Comparison of ENCODE assay signal across 8 cellular contexts in the genomic region with DNA sequence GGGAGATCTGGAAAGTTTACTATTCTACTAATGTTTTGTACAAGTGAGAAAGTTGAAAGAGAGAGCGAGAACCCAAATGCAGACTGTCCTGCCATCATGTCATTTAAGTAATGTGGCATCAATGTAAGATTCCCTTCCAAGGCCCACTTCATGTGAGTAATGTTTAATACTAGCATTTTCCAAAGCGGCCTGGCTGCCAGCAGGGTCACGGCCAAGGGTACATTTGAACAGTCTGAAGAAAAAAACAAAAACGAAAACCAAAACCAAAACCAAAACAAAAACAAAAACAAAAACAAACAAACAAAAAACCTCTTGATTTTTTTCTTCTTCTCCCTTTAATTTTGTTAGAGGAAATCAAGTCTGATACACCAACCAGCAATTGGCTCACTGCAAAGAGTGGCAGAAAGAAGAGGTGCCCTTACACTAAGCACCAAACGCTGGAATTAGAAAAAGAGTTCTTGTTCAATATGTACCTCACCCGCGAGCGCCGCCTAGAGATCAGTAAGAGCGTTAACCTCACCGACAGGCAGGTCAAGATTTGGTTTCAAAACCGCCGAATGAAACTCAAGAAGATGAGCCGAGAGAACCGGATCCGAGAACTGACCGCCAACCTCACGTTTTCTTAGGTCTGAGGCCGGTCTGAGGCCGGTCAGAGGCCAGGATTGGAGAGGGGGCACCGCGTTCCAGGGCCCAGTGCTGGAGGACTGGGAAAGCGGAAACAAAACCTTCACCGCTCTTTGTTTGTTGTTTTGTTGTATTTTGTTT. TPM values are rescaled to one million over a fixed set of nuclear protein-coding genes. Genes with fewer than 3 reads are reported as not detected.
DNase-seq lines count a peak whose midpoint lies in the region; TF ChIP-seq lines count a peak whose summit lies in the region.

No MANE protein-coding gene starts in this region.

- 14 to 16% methylated on average over 24 of the region's 24 CpGs for WGBS in thyroid gland, 2 donors
- 12% methylated on average over 24 of the region's 24 CpGs for WGBS in esophagus muscularis mucosa

- H2AFZ ChIP-seq in OCI-LY3 (ENCODE audit: low read depth, low read length) (no peak overlapping the region), fibroblast of lung (ENCODE audit: low read length) (no peak overlapping the region)

- TF ChIP-seq POLR2A in thyroid gland (IDR thresholded peaks at IDR 0.05) (no peak), esophagus muscularis mucosa (IDR thresholded peaks at IDR 0.05; ENCODE audit: low read depth) (no peak)

- intact Hi-C loops in thyroid gland (cut with DNase I) (no loop called here), esophagus muscularis mucosa (cut with DNase I) (no loop called here)

- no peak overlapping the region for H3K9ac ChIP-seq in OCI-LY3 (ENCODE audit: low read length)
- H3K9ac ChIP-seq in fibroblast of lung (ENCODE audit: insufficient read depth, low read length): no peak overlapping the region

- CTCF ChIA-PET in AG04449 (lab: Yijun Ruan, JAX): interaction anchor here (0.6 to 4.7 kb wide), 2 partner anchors 534 to 1035 kb away, joined by 3 to 39 read pairs; no protein-coding TSS in a partner anchor

- no peak overlapping the region for H3K4me2 ChIP-seq in OCI-LY3 (ENCODE audit: low read length)
- H3K4me2 ChIP-seq in fibroblast of lung (ENCODE audit: extremely low read depth, insufficient read depth, low read length): no peak overlapping the region

- POLR2A ChIA-PET in AG04449 (lab: Yijun Ruan, JAX): no interaction called here

- no peak for DNase-seq in AG04449 (ENCODE audit: low read depth, low spot score)
- DNase-seq in fibroblast of lung (ENCODE audit: low read depth in 2 of 2): no peak
- no peak for DNase-seq in thyroid gland
- no peak for DNase-seq in esophagus muscularis mucosa (ENCODE audit: extremely low spot score)
- no peak for DNase-seq in NCI-H2196 treated with DMSO at 0.1 percent for 48 hours (lab: John Stamatoyannopoulos, UW; ENCODE audit: unreplicated experiment)
- no peak for DNase-seq in hypothalamus (lab: John Stamatoyannopoulos, UW)

- H4K20me1 ChIP-seq in OCI-LY3 (ENCODE audit: insufficient read depth, low read length) (no peaks in the 10 kb centered on the region), fibroblast of lung (ENCODE audit: control insufficient read depth, extremely low read depth, insufficient read depth, low read length) (no peaks in the 10 kb centered on the region)

- H3K27me3 ChIP-seq in OCI-LY3 (ENCODE audit: low read depth, low read length) (no peaks in the 10 kb centered on the region), fibroblast of lung (ENCODE audit: control insufficient read depth, insufficient read depth, low read length) (peaks cover 95% of the 10 kb centered on the region), thyroid gland (peaks cover 68% of the 10 kb centered on the region), esophagus muscularis mucosa (peaks cover 14 to 100% (median 93%) of the 10 kb centered on the region in 4 donors)

- H3K36me3 ChIP-seq in OCI-LY3 (replicated peaks; ENCODE audit: low read depth, low read length): no peaks in the 10 kb centered on the region
- no peaks in the 10 kb centered on the region for H3K36me3 ChIP-seq in fibroblast of lung (ENCODE audit: control insufficient read depth, insufficient read depth, low read length)
- no peaks in the 10 kb centered on the region for H3K36me3 ChIP-seq in thyroid gland
- no peaks in the 10 kb centered on the region for H3K36me3 ChIP-seq in esophagus muscularis mucosa

- TF ChIP-seq EP300 in esophagus muscularis mucosa (IDR thresholded peaks at IDR 0.05): no peak

- no peaks in the 10 kb centered on the region for H3K4me1 ChIP-seq in OCI-LY3 (ENCODE audit: low read length)
- no peaks in the 10 kb centered on the region for H3K4me1 ChIP-seq in fibroblast of lung (ENCODE audit: control insufficient read depth, extremely low read depth, insufficient read depth, low read length)
- H3K4me1 ChIP-seq in thyroid gland: peaks cover 0 to 15% of the 10 kb centered on the region in 2 donors
- peaks cover 21 to 40% (median 31%) of the 10 kb centered on the region in 4 donors for H3K4me1 ChIP-seq in esophagus muscularis mucosa

- H3K79me2 ChIP-seq in OCI-LY3 (ENCODE audit: low read length): no peaks in the 10 kb centered on the region
- no peaks in the 10 kb centered on the region for H3K79me2 ChIP-seq in fibroblast of lung (ENCODE audit: control insufficient read depth, insufficient read depth, low read length)

- H3K9me3 ChIP-seq in OCI-LY3 (ENCODE audit: insufficient read depth, low read length) (no peaks in the 10 kb centered on the region), fibroblast of lung (ENCODE audit: control insufficient read depth, insufficient read depth, low read depth, low read length) (no peaks in the 10 kb centered on the region), thyroid gland (no peaks in the 10 kb centered on the region), esophagus muscularis mucosa (no peaks in the 10 kb centered on the region)

- H3K27ac ChIP-seq in OCI-LY3 (ENCODE audit: low read length) (no peak overlapping the region), fibroblast of lung (ENCODE audit: insufficient read depth, low read length) (no peak overlapping the region), thyroid gland (no peak overlapping the region), esophagus muscularis mucosa (replicated peaks in 1 of 4) (no peak overlapping the region)

- TF ChIP-seq CTCF in AG04449 (IDR thresholded peaks at IDR 0.05; ENCODE audit: insufficient read depth, low read length, missing control alignments) (peak; percentile 23), GM12872 (IDR thresholded peaks at IDR 0.05; ENCODE audit: insufficient read depth, low read depth, low read length) (peak; percentile 67), OCI-LY3 (IDR thresholded peaks at IDR 0.05; ENCODE audit: low read depth, low read length) (peak; percentile 22; the same call in 1 of the 2 replicates), fibroblast of lung (conservative IDR thresholded peaks at IDR 0.05 in 1 of 2, IDR thresholded peaks at IDR 0.05 in 1 of 2; ENCODE audit: low read depth in 1 of 2, low read length in 2 of 2) (peak; percentile 13 to 24), thyroid gland (IDR thresholded peaks at IDR 0.05) (peak in 1 of 6 experiments; percentile 12), esophagus muscularis mucosa (IDR thresholded peaks at IDR 0.05) (no peak)

- H3K4me3 ChIP-seq in AG04449 (ENCODE audit: low read depth, low read length) (no peak overlapping the region), OCI-LY3 (ENCODE audit: low read length) (no peak overlapping the region), fibroblast of lung (replicated peaks in 1 of 4; ENCODE audit: control extremely low read depth in 1 of 4, insufficient read depth in 1 of 4, low read depth in 3 of 4, low read length in 4 of 4) (no peak overlapping the region), thyroid gland (replicated peaks in 1 of 3) (no peak overlapping the region), esophagus muscularis mucosa (no peak overlapping the region)

RNA-seq across cellular contexts. Expression of a gene that starts 2.2 kb away (rescaled TPM):
- total RNA-seq in fibroblast of lung (not detected in 2 replicates), thyroid gland (under 1 TPM in 2 of 4 donors, not detected in 2; 0.33 to 0.54 TPM), esophagus muscularis mucosa (under 1 TPM in 2 of 4 donors, not detected in 2; 0.42 to 0.50 TPM)
- not detected in 2 replicates for polyA plus RNA-seq in fibroblast of lung
- polyA plus RNA-seq in fibroblast of lung (2012): not detected in 2 replicates
- not detected in 2 replicates for polyA minus RNA-seq in fibroblast of lung (ENCODE audit: low replicate concordance)

RNA-seq across cellular contexts. Expression of a gene that starts 3.7 kb away (rescaled TPM):
- total RNA-seq in fibroblast of lung (not detected in 2 replicates), thyroid gland (1 to 10 TPM in 3 of 4 donors, under 1 TPM in 1; 0.83 to 3.9 (median 2.3) TPM), esophagus muscularis mucosa (1 to 10 TPM in 1 of 4 donors, under 1 TPM in 3; 0.83 to 2.2 (median 0.99) TPM)
- not detected in 2 replicates for polyA plus RNA-seq in fibroblast of lung
- not detected in 2 replicates for polyA plus RNA-seq in fibroblast of lung (2012)
- not detected in 2 replicates for polyA minus RNA-seq in fibroblast of lung (ENCODE audit: low replicate concordance)

RNA-seq across cellular contexts. Expression of a gene that starts 10.7 kb away (rescaled TPM):
- not detected in 2 replicates for total RNA-seq in fibroblast of lung
- 0.05 TPM in 1 of 2 replicates, not detected in the other for polyA plus RNA-seq in fibroblast of lung
- not detected in 2 replicates for polyA plus RNA-seq in fibroblast of lung (2012)
- polyA minus RNA-seq in fibroblast of lung (ENCODE audit: low replicate concordance): not detected in 2 replicates
- total RNA-seq in thyroid gland: 10 to 100 TPM in 2 of 4 donors, 1 to 10 TPM in 2; 4.1 to 24.9 (median 9.9) TPM
- 1 to 10 TPM; 3.7 to 4.8 (median 4.3) TPM for total RNA-seq in esophagus muscularis mucosa

RNA-seq across cellular contexts. Expression of a gene that starts 11.7 kb away (rescaled TPM):
- not detected in 2 replicates for total RNA-seq in fibroblast of lung
- not detected in 2 replicates for polyA plus RNA-seq in fibroblast of lung
- polyA plus RNA-seq in fibroblast of lung (2012): not detected in 2 replicates
- polyA minus RNA-seq in fibroblast of lung (ENCODE audit: low replicate concordance): not detected in 2 replicates
- total RNA-seq in thyroid gland: not detected
- not detected for total RNA-seq in esophagus muscularis mucosa

RNA-seq across cellular contexts. Expression of a gene that starts 19.2 kb away (rescaled TPM):
- total RNA-seq in fibroblast of lung (not detected in 2 replicates), thyroid gland (not detected), esophagus muscularis mucosa (not detected)
- polyA plus RNA-seq in fibroblast of lung: not detected in 2 replicates
- not detected in 2 replicates for polyA plus RNA-seq in fibroblast of lung (2012)
- polyA minus RNA-seq in fibroblast of lung (ENCODE audit: low replicate concordance): not detected in 2 replicates

Comparison
In these comparisons a context has a peak if more than half of its experiments do, and no peak if none do; other contexts are left out.
1. CTCF ChIP-seq: peak in AG04449 (single experiment), GM12872 (single experiment), OCI-LY3 (single experiment) and fibroblast of lung (2 of 2); none in esophagus muscularis mucosa (0 of 3).